Comparison of ENCODE assay signal across 14 cellular contexts in genomic region chr6:38701551-38701950, GRCh38. TPM values are rescaled to one million over a fixed set of nuclear protein-coding genes. Genes with fewer than 3 reads are reported as not detected.
DNase-seq lines count a peak whose midpoint lies in the region; ATAC-seq, FAIRE-seq and TF ChIP-seq lines count a peak whose summit lies in the region.
"Had no signal": no experiment of that assay in that cellular context is flagged by ENCODE, and none has a peak within 500 bp of the region (broad histone marks: within the 10 kb centered on the region; RNA-seq: fewer than 3 reads in every experiment).

No MANE protein-coding gene starts in this region.

- H3K27me3 ChIP-seq in RWPE2 (ENCODE audit: insufficient read depth, poor library complexity, severe bottlenecking) (no peaks in the 10 kb centered on the region), endothelial cell of umbilical vein (ENCODE audit: control insufficient read depth in 2 of 2, insufficient read depth in 2 of 2, low read length in 2 of 2) (no peaks in the 10 kb centered on the region), stomach (peaks cover 0 to 1% (median 0%) of the 10 kb centered on the region in 3 donors)
- H3K27me3 ChIP-seq: Peyer's patch had no signal

- TF ChIP-seq CTCF in RWPE2 (IDR thresholded peaks at IDR 0.05; ENCODE audit: poor library complexity, severe bottlenecking) = no peak
- TF ChIP-seq CTCF in endothelial cell of umbilical vein (IDR thresholded peaks at IDR 0.05; ENCODE audit: extremely low read depth in 1 of 2, insufficient read depth in 1 of 2, low read depth in 1 of 2, low read length in 2 of 2) = no peak
- TF ChIP-seq CTCF in stomach (IDR thresholded peaks at IDR 0.05) = no peak

- H3K4me1 ChIP-seq in RWPE2 (ENCODE audit: insufficient read depth, poor library complexity, severe bottlenecking) (no peaks in the 10 kb centered on the region), endothelial cell of umbilical vein (ENCODE audit: control insufficient read depth, extremely low read depth, insufficient read depth, low read length) (no peaks in the 10 kb centered on the region), stomach (peaks cover 0 to 20% (median 13%) of the 10 kb centered on the region in 4 donors)

- POLR2A ChIA-PET in endothelial cell of umbilical vein (lab: Charles Lee) = interaction anchor here (0.7 kb wide), 1 partner anchor 14 kb away, joined by 4 read pairs; the partner anchor contains the start of gene DNAH8

- TF ChIP-seq EP300 in stomach (IDR thresholded peaks at IDR 0.05) = no peak

- CTCF ChIA-PET in activated naive CD4-positive, alpha-beta T cell treated with anti-CD3 and anti-CD28 coated beads, Interleukin-2, amount 10 ng/mL, durations not matched to agents 7 days and 5 days (lab: Charles Lee) = no interaction called here
- CTCF ChIA-PET in endothelial cell of umbilical vein (lab: Charles Lee) = no interaction called here

- H3K9ac ChIP-seq in endothelial cell of umbilical vein (replicated peaks; ENCODE audit: extremely low read depth, insufficient read depth, low read length) = no peak overlapping the region

- H3K4me2 ChIP-seq in endothelial cell of umbilical vein (ENCODE audit: insufficient read depth, low read length) = peak overlapping the region; percentile 52

- dilution Hi-C loops in endothelial cell of umbilical vein (cut with MboI; ENCODE audit: extremely low pct_ligation_motif_present, low sequenced_read_pairs) = no loop called here

- 67 to 98% (median 77%) methylated on average over 3 of the region's 3 CpGs for WGBS in stomach, 5 donors

- H3K9me3 Mint-ChIP-seq in activated naive CD4-positive, alpha-beta T cell treated with anti-CD3 and anti-CD28 coated beads, Interleukin-2, amount 10 ng/mL, durations not matched to agents 7 days and 5 days = peaks cover 17% of the 10 kb centered on the region
- peaks cover 7% of the 10 kb centered on the region for H3K9me3 Mint-ChIP-seq in stimulated activated memory B cell treated with anti-CD40 and anti-IgM and Interleukin-4, amounts not matched to agents 10 μg/mL and 1 μg/mL and 100 μg/mL, for 72 hours

- no peak for ATAC-seq in RWPE2 (ENCODE audit: low read depth)
- no peak for ATAC-seq in stimulated activated memory B cell treated with anti-CD40 and anti-IgM and Interleukin-4, amounts not matched to agents 10 μg/mL and 1 μg/mL and 100 μg/mL, for 72 hours

- no TSS peak for BruUV-seq in endothelial cell of umbilical vein (replicated peaks; lab: Mats Ljungman, UMichigan)

- no peak for DNase-seq in activated naive CD4-positive, alpha-beta T cell treated with anti-CD3 and anti-CD28 coated beads, Interleukin-2, amount 10 ng/mL, durations not matched to agents 7 days and 5 days
- DNase-seq in activated naive CD4-positive, alpha-beta T cell (lab: John Stamatoyannopoulos, UW) = no peak
- DNase-seq in RWPE2 (ENCODE audit: low spot score) = no peak
- no peak for DNase-seq in endothelial cell of umbilical vein (ENCODE audit: low read depth, low spot score)
- DNase-seq in superior temporal gyrus (ENCODE audit: extremely low spot score) = no peak
- DNase-seq in stomach = no peak
- DNase-seq in SK-N-DZ (ENCODE audit: low spot score) = no peak
- DNase-seq: aorta, NCI-H187, Peyer's patch had no signal

- intact Hi-C loops in endothelial cell of umbilical vein (cut with micrococcal nuclease) = loop anchor here (10.0 kb wide), 1 partner anchor 173 kb away; no protein-coding TSS in a partner anchor
- intact Hi-C loops in stomach (cut with DNase I; ENCODE audit: low total_unique reads) = no loop called here

- H3K4me3 Mint-ChIP-seq in activated naive CD4-positive, alpha-beta T cell treated with anti-CD3 and anti-CD28 coated beads, Interleukin-2, amount 10 ng/mL, durations not matched to agents 7 days and 5 days = peak overlapping the region; percentile 22
- H3K4me3 Mint-ChIP-seq in stimulated activated memory B cell treated with anti-CD40 and anti-IgM and Interleukin-4, amounts not matched to agents 10 μg/mL and 1 μg/mL and 100 μg/mL, for 72 hours = peak overlapping the region; percentile 93

- H2AFZ ChIP-seq in endothelial cell of umbilical vein (ENCODE audit: low read depth, low read length) = no peak overlapping the region

- peaks cover 46% of the 10 kb centered on the region for H3K79me2 ChIP-seq in endothelial cell of umbilical vein (ENCODE audit: control insufficient read depth, insufficient read depth, low read length)

- peaks cover 12% of the 10 kb centered on the region for H3K27me3 Mint-ChIP-seq in activated naive CD4-positive, alpha-beta T cell treated with anti-CD3 and anti-CD28 coated beads, Interleukin-2, amount 10 ng/mL, durations not matched to agents 7 days and 5 days
- H3K27me3 Mint-ChIP-seq in stimulated activated memory B cell treated with anti-CD40 and anti-IgM and Interleukin-4, amounts not matched to agents 10 μg/mL and 1 μg/mL and 100 μg/mL, for 72 hours = peaks cover under 1% of the 10 kb centered on the region

- TF ChIP-seq POLR2A in endothelial cell of umbilical vein (IDR thresholded peaks at IDR 0.05; ENCODE audit: low read depth, low read length) (no peak), stomach (IDR thresholded peaks at IDR 0.05) (no peak)

- H4K20me1 ChIP-seq in endothelial cell of umbilical vein (replicated peaks; ENCODE audit: control insufficient read depth, extremely low read depth, insufficient read depth, low read length) = no peaks in the 10 kb centered on the region

- H3K9me1 ChIP-seq in endothelial cell of umbilical vein (replicated peaks; ENCODE audit: control insufficient read depth, extremely low read depth, insufficient read depth, low read length) = no peaks in the 10 kb centered on the region

- H3K36me3 ChIP-seq in RWPE2 (ENCODE audit: low read depth) (peaks cover 29% of the 10 kb centered on the region), endothelial cell of umbilical vein (ENCODE audit: control insufficient read depth in 2 of 2, extremely low read depth in 1 of 2, insufficient read depth in 2 of 2, low read length in 2 of 2) (peaks cover 0 to 2% of the 10 kb centered on the region in 2 experiments), stomach (peaks cover 0 to 8% (median 3%) of the 10 kb centered on the region in 4 donors)
- H3K36me3 ChIP-seq: esophagus muscularis mucosa, Peyer's patch had no signal

- peaks cover 38% of the 10 kb centered on the region for H3K36me3 Mint-ChIP-seq in activated naive CD4-positive, alpha-beta T cell treated with anti-CD3 and anti-CD28 coated beads, Interleukin-2, amount 10 ng/mL, durations not matched to agents 7 days and 5 days
- H3K36me3 Mint-ChIP-seq in stimulated activated memory B cell treated with anti-CD40 and anti-IgM and Interleukin-4, amounts not matched to agents 10 μg/mL and 1 μg/mL and 100 μg/mL, for 72 hours = peaks cover 32% of the 10 kb centered on the region

- H3K27ac ChIP-seq in RWPE2 (ENCODE audit: poor library complexity, severe bottlenecking) (peak overlapping the region; percentile 58), endothelial cell of umbilical vein (ENCODE audit: insufficient read depth, low read depth, low read length) (no peak overlapping the region), stomach (no peak overlapping the region)

- H3K9me3 ChIP-seq in RWPE2 (ENCODE audit: severe bottlenecking) (no peaks in the 10 kb centered on the region), endothelial cell of umbilical vein (replicated peaks; ENCODE audit: control insufficient read depth, insufficient read depth, low read length) (no peaks in the 10 kb centered on the region), stomach (peaks cover 0 to 15% (median 5%) of the 10 kb centered on the region in 4 donors)
- H3K9me3 ChIP-seq: Peyer's patch had no signal

- H3K4me3 ChIP-seq in RWPE2 (ENCODE audit: severe bottlenecking) (no peak overlapping the region), endothelial cell of umbilical vein (replicated peaks in 1 of 3; ENCODE audit: insufficient read depth in 1 of 3, low read depth in 1 of 3, low read length in 3 of 3) (peak overlapping the region in 1 of 3 experiments; percentile 15), stomach (peak overlapping the region in 1 of 4 donors; percentile 72)

- no peak for FAIRE-seq in endothelial cell of umbilical vein (lab: Jason Lieb, UNC)

- peaks cover 44% of the 10 kb centered on the region for H3K4me1 Mint-ChIP-seq in activated naive CD4-positive, alpha-beta T cell treated with anti-CD3 and anti-CD28 coated beads, Interleukin-2, amount 10 ng/mL, durations not matched to agents 7 days and 5 days
- peaks cover 30% of the 10 kb centered on the region for H3K4me1 Mint-ChIP-seq in stimulated activated memory B cell treated with anti-CD40 and anti-IgM and Interleukin-4, amounts not matched to agents 10 μg/mL and 1 μg/mL and 100 μg/mL, for 72 hours

- no peak overlapping the region for H3K27ac Mint-ChIP-seq in activated naive CD4-positive, alpha-beta T cell treated with anti-CD3 and anti-CD28 coated beads, Interleukin-2, amount 10 ng/mL, durations not matched to agents 7 days and 5 days
- H3K27ac Mint-ChIP-seq in stimulated activated memory B cell treated with anti-CD40 and anti-IgM and Interleukin-4, amounts not matched to agents 10 μg/mL and 1 μg/mL and 100 μg/mL, for 72 hours = peak overlapping the region; percentile 96

RNA-seq across cellular contexts. Expression of gene GLO1, which starts 1.4 kb away (rescaled TPM):
- 120 and 135 TPM in 2 replicates for total RNA-seq in endothelial cell of umbilical vein
- polyA plus RNA-seq in endothelial cell of umbilical vein = 49.8 and 70.3 TPM in 2 replicates
- polyA plus RNA-seq in endothelial cell of umbilical vein (2011; cell fraction: cytosol; rRNA removed) = 77.6 and 80.1 TPM in 2 replicates
- polyA plus RNA-seq in endothelial cell of umbilical vein (2011; cell fraction: nucleus; rRNA removed) = 26.9 and 33.0 TPM in 2 replicates
- 110 and 162 TPM in 2 replicates for polyA plus RNA-seq in endothelial cell of umbilical vein (2012)
- 29.9 and 34.5 TPM in 2 replicates for polyA minus RNA-seq in endothelial cell of umbilical vein
- polyA minus RNA-seq in endothelial cell of umbilical vein (2011; cell fraction: cytosol; rRNA and poly(A)+ RNA removed) = 62.5 TPM
- polyA minus RNA-seq in endothelial cell of umbilical vein (2011; cell fraction: nucleus; rRNA and poly(A)+ RNA removed) = 10.1 and 16.9 TPM in 2 replicates
- 100 to 1,000 TPM in 1 of 5 donors, 10 to 100 TPM in 3, 1 to 10 TPM in 1; 4.3 to 132 (median 40.8) TPM for total RNA-seq in stomach
- polyA plus RNA-seq in stomach = 10 to 100 TPM; 52.0 to 76.8 (median 72.2) TPM
- polyA plus RNA-seq in SK-N-DZ (2014; cell fraction: cytosol; rRNA removed) = 264 and 266 TPM in 2 replicates
- polyA plus RNA-seq in SK-N-DZ (2014; cell fraction: nucleus; rRNA removed) = 116 and 129 TPM in 2 replicates

RNA-seq across cellular contexts. Expression of gene DNAH8, which starts 13.6 kb away (rescaled TPM):
- total RNA-seq in endothelial cell of umbilical vein (0.29 and 0.97 TPM in 2 replicates), stomach (under 1 TPM in 1 of 5 donors, not detected in 4; 0.18 TPM)
- polyA plus RNA-seq in endothelial cell of umbilical vein (0.45 and 0.61 TPM in 2 replicates), stomach (under 1 TPM in 1 of 3 donors, not detected in 2; under 0.01 TPM)
- polyA plus RNA-seq in endothelial cell of umbilical vein (2011; cell fraction: cytosol; rRNA removed) = 1.2 and 1.3 TPM in 2 replicates
- 3.4 and 4.2 TPM in 2 replicates for polyA plus RNA-seq in endothelial cell of umbilical vein (2011; cell fraction: nucleus; rRNA removed)
- 0.90 and 2.7 TPM in 2 replicates for polyA plus RNA-seq in endothelial cell of umbilical vein (2012)
- polyA minus RNA-seq in endothelial cell of umbilical vein = 1.1 and 1.6 TPM in 2 replicates
- polyA minus RNA-seq in endothelial cell of umbilical vein (2011; cell fraction: cytosol; rRNA and poly(A)+ RNA removed) = not detected
- polyA minus RNA-seq in endothelial cell of umbilical vein (2011; cell fraction: nucleus; rRNA and poly(A)+ RNA removed) = 1.7 and 3.9 TPM in 2 replicates
- polyA plus RNA-seq in SK-N-DZ (2014; cell fraction: cytosol; rRNA removed) = not detected in 2 replicates
- not detected in 2 replicates for polyA plus RNA-seq in SK-N-DZ (2014; cell fraction: nucleus; rRNA removed)
- total RNA-seq: kidney epithelial cell had no signal
- polyA plus RNA-seq: BJ had no signal
